Comparison of ENCODE assay signal across 7 cellular contexts in genomic region chr19:55642153-55643002, GRCh38. TPM values are rescaled to one million over a fixed set of nuclear protein-coding genes. Genes with fewer than 3 reads are reported as not detected.
DNase-seq lines count a peak whose midpoint lies in the region; ATAC-seq and TF ChIP-seq lines count a peak whose summit lies in the region.

No MANE protein-coding gene starts in this region.

- peak; percentile 65 for DNase-seq in GM13977 (ENCODE audit: low spot score)
- DNase-seq in MG63: peak; percentile 35
- peak; percentile 52 for DNase-seq in adipocyte (ENCODE audit: low read depth)
- peak; percentile 51 for DNase-seq in iris pigment epithelial cell (ENCODE audit: low read depth)
- no peak for DNase-seq in stimulated activated effector memory CD8-positive, alpha-beta T cell treated with anti-CD3 and anti-CD28 coated beads, Interleukin-12 subunit alpha, Interleukin-12 subunit beta, amount 100 ng/mL, for 72 hours (ENCODE audit: low spot score in 2 of 2)
- DNase-seq in OCI-M2 (lab: John Stamatoyannopoulos, UW; ENCODE audit: unreplicated experiment): no peak

- in situ Hi-C loops in GM13977 (cut with MboI; ENCODE audit: low pct_unique_long_range_greater_than_20kb, low sequenced_read_pairs, unreplicated experiment): no loop called here

- H3K27me3 ChIP-seq in MG63: no peaks in the 10 kb centered on the region
- H3K27me3 ChIP-seq in adipocyte (replicated peaks; ENCODE audit: control insufficient read depth, insufficient read depth, low read length): no peaks in the 10 kb centered on the region

- peak overlapping the region; percentile 91 for H3K9ac ChIP-seq in adipocyte (ENCODE audit: low read length)

- no peaks in the 10 kb centered on the region for H3K9me3 Mint-ChIP-seq in stimulated activated effector memory CD8-positive, alpha-beta T cell treated with anti-CD3 and anti-CD28 coated beads, Interleukin-12 subunit alpha, Interleukin-12 subunit beta, amount 100 ng/mL, for 72 hours

- peaks cover 52% of the 10 kb centered on the region for H3K4me1 ChIP-seq in adipocyte (ENCODE audit: control insufficient read depth, insufficient read depth, low read length)

- H3K27ac Mint-ChIP-seq in stimulated activated effector memory CD8-positive, alpha-beta T cell treated with anti-CD3 and anti-CD28 coated beads, Interleukin-12 subunit alpha, Interleukin-12 subunit beta, amount 100 ng/mL, for 72 hours: peak overlapping the region; percentile 98

- peaks cover 84% of the 10 kb centered on the region for H3K36me3 Mint-ChIP-seq in stimulated activated effector memory CD8-positive, alpha-beta T cell treated with anti-CD3 and anti-CD28 coated beads, Interleukin-12 subunit alpha, Interleukin-12 subunit beta, amount 100 ng/mL, for 72 hours

- H3K4me3 ChIP-seq in MG63 (peak overlapping the region; percentile 75), adipocyte (ENCODE audit: low read length) (peak overlapping the region; percentile 92)

- TF ChIP-seq CTCF in GM13977 (IDR thresholded peaks at IDR 0.05; ENCODE audit: extremely low read depth, insufficient read depth, missing control alignments): no peak

- H3K36me3 ChIP-seq in MG63: peaks cover 52% of the 10 kb centered on the region
- peaks cover 16% of the 10 kb centered on the region for H3K36me3 ChIP-seq in adipocyte (ENCODE audit: control insufficient read depth, insufficient read depth, low read length, severe bottlenecking)

- H3K4me1 Mint-ChIP-seq in stimulated activated effector memory CD8-positive, alpha-beta T cell treated with anti-CD3 and anti-CD28 coated beads, Interleukin-12 subunit alpha, Interleukin-12 subunit beta, amount 100 ng/mL, for 72 hours: peaks cover 63% of the 10 kb centered on the region

- peak overlapping the region; percentile 92 for H3K4me3 Mint-ChIP-seq in stimulated activated effector memory CD8-positive, alpha-beta T cell treated with anti-CD3 and anti-CD28 coated beads, Interleukin-12 subunit alpha, Interleukin-12 subunit beta, amount 100 ng/mL, for 72 hours

- H3K9me3 ChIP-seq in MG63 (no peaks in the 10 kb centered on the region), adipocyte (ENCODE audit: control insufficient read depth, low read length) (no peaks in the 10 kb centered on the region)

- ATAC-seq in stimulated activated effector memory CD8-positive, alpha-beta T cell treated with anti-CD3 and anti-CD28 coated beads, Interleukin-12 subunit alpha, Interleukin-12 subunit beta, amount 100 ng/mL, for 72 hours: peak; percentile 29
- no peak for ATAC-seq in HG03457 (IDR thresholded peaks at IDR 0.05; ENCODE audit: unreplicated experiment)

RNA-seq across cellular contexts. Expression of gene ZNF581, which starts 1.1 kb away (rescaled TPM):
- total RNA-seq in MG63 (2014; rRNA removed; shearing (Covaris generic); ENCODE audit: low replicate concordance): 8.7 and 17.5 TPM in 2 replicates

RNA-seq across cellular contexts. Expression of gene ZNF580, which starts 1.6 kb away (rescaled TPM):
- total RNA-seq in MG63 (2014; rRNA removed; shearing (Covaris generic); ENCODE audit: low replicate concordance): 7.5 and 8.0 TPM in 2 replicates

RNA-seq across cellular contexts. Expression of gene CCDC106, which starts 5.6 kb away (rescaled TPM):
- 1.3 and 4.8 TPM in 2 replicates for total RNA-seq in MG63 (2014; rRNA removed; shearing (Covaris generic); ENCODE audit: low replicate concordance)

RNA-seq across cellular contexts. Expression of gene U2AF2, which starts 12.5 kb away (rescaled TPM):
- 128 and 226 TPM in 2 replicates for total RNA-seq in MG63 (2014; rRNA removed; shearing (Covaris generic); ENCODE audit: low replicate concordance)

RNA-seq across cellular contexts. Expression of gene ZNF784, which starts 18.0 kb away (rescaled TPM):
- 9.0 and 12.6 TPM in 2 replicates for total RNA-seq in MG63 (2014; rRNA removed; shearing (Covaris generic); ENCODE audit: low replicate concordance)

Comparison
In these comparisons a context has a peak if more than half of its experiments do, and no peak if none do; other contexts are left out.
1. DNase-seq: peak in GM13977 (single experiment), MG63 (single experiment), adipocyte (single experiment) and iris pigment epithelial cell (single experiment); none in stimulated activated effector memory CD8-positive, alpha-beta T cell treated with anti-CD3 and anti-CD28 coated beads, Interleukin-12 subunit alpha, Interleukin-12 subunit beta, amount 100 ng/mL, for 72 hours (0 of 2) and OCI-M2 (single experiment).